ENCODE assay signal across 1 cellular context in the genomic region with DNA sequence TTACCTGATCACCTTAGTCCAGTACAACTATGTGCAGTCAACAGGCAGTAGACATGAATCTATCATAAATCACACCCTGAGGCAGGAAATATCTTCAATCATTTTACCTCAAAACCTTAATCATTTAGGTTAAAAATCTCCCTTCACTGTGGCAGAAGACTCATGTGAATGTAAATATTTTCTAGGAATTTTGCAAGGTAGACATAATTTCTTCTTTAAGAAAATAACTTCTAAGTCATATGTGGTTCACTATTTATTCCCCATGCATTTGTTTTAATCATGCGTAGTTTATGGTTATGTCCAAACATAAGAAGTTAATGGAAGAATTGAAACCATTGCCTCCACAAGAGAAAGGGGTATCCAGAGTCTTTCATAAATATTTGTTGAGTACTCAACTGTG.
TF ChIP-seq lines count a peak whose summit lies in the region.

No MANE protein-coding gene starts in this region.

TF ChIP-seq in H1, 55 proteins besides CTCF, POLR2A, EP300 and RAD21 (continued from another document):
- no peak for TF ChIP-seq SP4 (IDR thresholded peaks at IDR 0.05; ENCODE audit: low read length)
